In genomic region chr7:22855049-22855392, GRCh38 we compare ENCODE assay signal across 8 cellular contexts. TPM values are rescaled to one million over a fixed set of nuclear protein-coding genes. Genes with fewer than 3 reads are reported as not detected.
DNase-seq lines count a peak whose midpoint lies in the region; ATAC-seq and TF ChIP-seq lines count a peak whose summit lies in the region.

No MANE protein-coding gene starts in this region.

- peak overlapping the region; percentile 92 to 99 for H3K27ac ChIP-seq in liver (ENCODE audit: low read depth in 1 of 2, low read length in 2 of 2)

- DNase-seq in AG04449 (ENCODE audit: low read depth, low spot score) (no peak), posterior cingulate gyrus (no peak), HEK293T (ENCODE audit: extremely low spot score) (no peak)

- POLR2A ChIA-PET in AG04449 (lab: Yijun Ruan, JAX) (interaction anchor here (1.3 to 1.5 kb wide), 2 partner anchors 10 to 74 kb away, joined by 4 to 5 read pairs; no protein-coding TSS in a partner anchor), HEK293T (lab: Yijun Ruan, JAX) (interaction anchor here (0.7 to 1.2 kb wide), 2 partner anchors 14 to 32 kb away, joined by 3 to 4 read pairs; partner anchors contain the start of gene TOMM7)

- ATAC-seq in GM21619 (IDR thresholded peaks at IDR 0.05; ENCODE audit: unreplicated experiment) (peak; percentile 4), HG02623 (IDR thresholded peaks at IDR 0.05; ENCODE audit: unreplicated experiment) (no peak), GM18520 (IDR thresholded peaks at IDR 0.05; ENCODE audit: unreplicated experiment) (no peak)
- ATAC-seq in activated T-helper 17 cell treated with anti-CD3 and anti-CD28 coated beads, Interleukin-2, amount 50 U/mL, for 72 hours (replicated peaks) = peak; percentile 3

- intact Hi-C loops in posterior cingulate gyrus (cut with DNase I) = loop anchor here (10.0 kb wide), 1 partner anchor 160 kb away; the partner anchor contains the start of gene HYCC1

- TF ChIP-seq CTCF in AG04449 (IDR thresholded peaks at IDR 0.05; ENCODE audit: insufficient read depth, low read length, missing control alignments) (no peak), liver (IDR thresholded peaks at IDR 0.05; ENCODE audit: low read depth, low read length, missing input control) (no peak)

- CTCF ChIA-PET in AG04449 (lab: Yijun Ruan, JAX) = interaction anchor here (0.8 to 3.2 kb wide), 6 partner anchors 9 to 297 kb away, joined by 3 to 27 read pairs (median 10); no protein-coding TSS in a partner anchor
- CTCF ChIA-PET in HEK293T (lab: Yijun Ruan, JAX) = interaction anchor here (0.7 to 1.7 kb wide), 2 partner anchors 166 to 231 kb away, joined by 3 to 4 read pairs; no protein-coding TSS in a partner anchor

- H3K27me3 ChIP-seq in liver (ENCODE audit: control insufficient read depth in 4 of 4, insufficient read depth in 4 of 4, low read length in 3 of 4) = no peaks in the 10 kb centered on the region

- TF ChIP-seq RAD21 in liver (IDR thresholded peaks at IDR 0.05) = no peak

- peaks cover 0 to 7% (median 3%) of the 10 kb centered on the region in 4 donors for H3K36me3 ChIP-seq in liver (ENCODE audit: control insufficient read depth in 4 of 4, insufficient read depth in 3 of 4, low read depth in 1 of 4, low read length in 3 of 4)

- no peaks in the 10 kb centered on the region for H3K27me3 Mint-ChIP-seq in activated T-helper 17 cell treated with anti-CD3 and anti-CD28 coated beads, Interleukin-2, amount 50 U/mL, for 72 hours

- H3K9me3 Mint-ChIP-seq in activated T-helper 17 cell treated with anti-CD3 and anti-CD28 coated beads, Interleukin-2, amount 50 U/mL, for 72 hours = no peaks in the 10 kb centered on the region

- peaks cover 54% of the 10 kb centered on the region for H3K36me3 Mint-ChIP-seq in activated T-helper 17 cell treated with anti-CD3 and anti-CD28 coated beads, Interleukin-2, amount 50 U/mL, for 72 hours (ENCODE audit: low read depth)

- peak overlapping the region; percentile 73 to 80 for H3K9ac ChIP-seq in liver (ENCODE audit: low read depth in 1 of 2, low read length in 2 of 2)

- WGBS in liver = 40% methylated on average over 9 of the region's 9 CpGs

- peaks cover 0 to 16% (median 5%) of the 10 kb centered on the region in 4 donors for H3K4me1 ChIP-seq in liver (ENCODE audit: control insufficient read depth in 4 of 4, insufficient read depth in 4 of 4, low read length in 3 of 4)

- H3K4me3 Mint-ChIP-seq in activated T-helper 17 cell treated with anti-CD3 and anti-CD28 coated beads, Interleukin-2, amount 50 U/mL, for 72 hours = peak overlapping the region; percentile 93

- H3K4me1 Mint-ChIP-seq in activated T-helper 17 cell treated with anti-CD3 and anti-CD28 coated beads, Interleukin-2, amount 50 U/mL, for 72 hours = peaks cover 10% of the 10 kb centered on the region

- no peaks in the 10 kb centered on the region for H3K9me3 ChIP-seq in liver (ENCODE audit: control insufficient read depth in 4 of 4, low read length in 3 of 4)

- H3K27ac Mint-ChIP-seq in activated T-helper 17 cell treated with anti-CD3 and anti-CD28 coated beads, Interleukin-2, amount 50 U/mL, for 72 hours = peak overlapping the region; percentile 82

- H3K4me3 ChIP-seq in AG04449 (ENCODE audit: low read depth, low read length) (peak overlapping the region; percentile 66), liver (ENCODE audit: low read depth in 1 of 3, low read length in 3 of 3) (peak overlapping the region; percentile 74 to 87 (median 81))

TF ChIP-seq in liver, 16 proteins besides CTCF, POLR2A, EP300 and RAD21:
- no peak for TF ChIP-seq GABPA (IDR thresholded peaks at IDR 0.05 in 1 of 2, conservative IDR thresholded peaks at IDR 0.05 in 1 of 2)
- no peak for TF ChIP-seq JUND (IDR thresholded peaks at IDR 0.05)
- TF ChIP-seq NR2F2 (IDR thresholded peaks at IDR 0.05) = no peak
- no peak for TF ChIP-seq FOXA2 (IDR thresholded peaks at IDR 0.05)
- no peak for TF ChIP-seq RXRA (IDR thresholded peaks at IDR 0.05)
- no peak for TF ChIP-seq ATF3 (IDR thresholded peaks at IDR 0.05)
- no peak for TF ChIP-seq HNF4G (IDR thresholded peaks at IDR 0.05)
- no peak for TF ChIP-seq ZBTB33 (IDR thresholded peaks at IDR 0.05)

TF ChIP-seq in HEK293T, 16 proteins besides CTCF, POLR2A, EP300 and RAD21:
- TF ChIP-seq HDGF (IDR thresholded peaks at IDR 0.05; ENCODE audit: borderline replicate concordance) = no peak
- no peak for TF ChIP-seq ARNT (IDR thresholded peaks at IDR 0.05)
- TF ChIP-seq LEF1 (IDR thresholded peaks at IDR 0.05; ENCODE audit: borderline replicate concordance) = no peak
- no peak for TF ChIP-seq FOXK2 (IDR thresholded peaks at IDR 0.05)
- no peak for TF ChIP-seq SP1 (IDR thresholded peaks at IDR 0.05)
- no peak for TF ChIP-seq ZNF384 (IDR thresholded peaks at IDR 0.05)
- no peak for TF ChIP-seq TARDBP (IDR thresholded peaks at IDR 0.05)
- TF ChIP-seq NFRKB (IDR thresholded peaks at IDR 0.05) = no peak
- TF ChIP-seq L3MBTL2 (conservative IDR thresholded peaks at IDR 0.05) = no peak
- no peak for TF ChIP-seq SUZ12 (IDR thresholded peaks at IDR 0.05)
- TF ChIP-seq PKNOX1 (IDR thresholded peaks at IDR 0.05) = no peak
- no peak for TF ChIP-seq ELF4 (IDR thresholded peaks at IDR 0.05)
- TF ChIP-seq BHLHE40 (IDR thresholded peaks at IDR 0.05; ENCODE audit: borderline replicate concordance) = no peak
- no peak for TF ChIP-seq FOXA1 (IDR thresholded peaks at IDR 0.05)
- no peak for TF ChIP-seq FOXM1 (IDR thresholded peaks at IDR 0.05; ENCODE audit: borderline replicate concordance)
- no peak for TF ChIP-seq CTBP1 (IDR thresholded peaks at IDR 0.05; ENCODE audit: borderline replicate concordance)

RNA-seq across cellular contexts. Expression of gene TOMM7, which starts 32.4 kb away (rescaled TPM):
- 100 to 1,000 TPM; 262 to 281 TPM for total RNA-seq in activated T-helper 17 cell treated with anti-CD3 and anti-CD28 coated beads, Interleukin-2, amount 50 U/mL, for 72 hours
- 10 to 100 TPM; 39.2 to 73.7 TPM for total RNA-seq in liver
- 100 to 1,000 TPM; 200 to 271 TPM for polyA plus RNA-seq in liver

Comparison
In these comparisons a context has a peak if more than half of its experiments do, and no peak if none do; other contexts are left out.
1. ATAC-seq: peak in GM21619 (single experiment) and activated T-helper 17 cell treated with anti-CD3 and anti-CD28 coated beads, Interleukin-2, amount 50 U/mL, for 72 hours (single experiment); none in HG02623 (single experiment) and GM18520 (single experiment).